12 cellular contexts compared by ENCODE assay signal in genomic region chr13:25973576-25973975, GRCh38.
A peak's percentile ranks its signal among the peaks of the same experiment; 100 is the strongest.
DNase-seq lines count a peak whose midpoint lies in the region; ATAC-seq and TF ChIP-seq lines count a peak whose summit lies in the region.
"Had no signal": no experiment of that assay in that cellular context is flagged by ENCODE, and none has a peak within 500 bp of the region (broad histone marks: within the 10 kb centered on the region; RNA-seq: fewer than 3 reads in every experiment).

No MANE protein-coding gene starts in this region.

- H3K9ac ChIP-seq in Karpas-422 (ENCODE audit: low read length) = no peak overlapping the region

- no peak for ATAC-seq in stimulated activated naive CD8-positive, alpha-beta T cell treated with anti-CD3 and anti-CD28 coated beads, Interleukin-15, Interleukin-2, amounts not matched to agents 100 U/mL and 50 U/mL, for 24 hours
- ATAC-seq in HG03196 (IDR thresholded peaks at IDR 0.05; ENCODE audit: unreplicated experiment) = no peak

- H3K27ac Mint-ChIP-seq in stimulated activated naive CD8-positive, alpha-beta T cell treated with anti-CD3 and anti-CD28 coated beads, Interleukin-15, Interleukin-2, amounts not matched to agents 100 ng/mL and 50 ng/mL, for 24 hours = peak overlapping the region; percentile 55
- peak overlapping the region; percentile 78 for H3K27ac Mint-ChIP-seq in T-helper 2 cell treated with Interferon-gamma antibody and Interleukin-4, amounts not matched to agents 5 μg/mL and 100 μg/mL, for 36 hours
- H3K27ac Mint-ChIP-seq in type B pancreatic cell = no peak overlapping the region
- H3K27ac Mint-ChIP-seq: HFFc6, immature natural killer cell had no signal

- no peaks in the 10 kb centered on the region for H3K9me2 ChIP-seq in Karpas-422 (replicated peaks; ENCODE audit: insufficient read depth, low read length)

- no peaks in the 10 kb centered on the region for H3K27me3 ChIP-seq in Karpas-422 (ENCODE audit: low read length)
- H3K27me3 ChIP-seq: right atrium auricular region had no signal

- H3K9me3 ChIP-seq in Karpas-422 (ENCODE audit: low read length) = no peaks in the 10 kb centered on the region
- H3K9me3 ChIP-seq: right atrium auricular region had no signal

- no peaks in the 10 kb centered on the region for H3K36me3 ChIP-seq in Karpas-422 (ENCODE audit: insufficient read depth, low read length)
- H3K36me3 ChIP-seq: right atrium auricular region had no signal

- no peak overlapping the region for H3K27ac ChIP-seq in Karpas-422 (ENCODE audit: low read length)
- H3K27ac ChIP-seq: right atrium auricular region had no signal

- H4K20me1 ChIP-seq in Karpas-422 (ENCODE audit: insufficient read depth, low read depth, low read length) = no peaks in the 10 kb centered on the region

- no peak overlapping the region for H3K4me3 ChIP-seq in Karpas-422 (ENCODE audit: low read length)
- H3K4me3 ChIP-seq: right atrium auricular region had no signal

- DNase-seq in stimulated activated naive CD8-positive, alpha-beta T cell treated with anti-CD3 and anti-CD28 coated beads, Interleukin-15, Interleukin-2, amounts not matched to agents 100 U/mL and 50 U/mL, for 24 hours = no peak
- no peak for DNase-seq in T-helper 2 cell treated with Interferon-gamma antibody and Interleukin-4, amounts not matched to agents 5 μg/mL and 100 μg/mL, for 36 hours (ENCODE audit: low spot score)
- peak; percentile 18 for DNase-seq in dermis blood vessel endothelial cell
- DNase-seq in type B pancreatic cell (ENCODE audit: extremely low spot score, unreplicated experiment) = no peak
- no peak for DNase-seq in Karpas-422
- DNase-seq in NCI-H345 (lab: John Stamatoyannopoulos, UW) = no peak
- DNase-seq: HFFc6, immature natural killer cell had no signal

- no peak for TF ChIP-seq CTCF in type B pancreatic cell (conservative IDR thresholded peaks at IDR 0.05)

- H2AFZ ChIP-seq in Karpas-422 (ENCODE audit: low read length) = no peak overlapping the region

- peak overlapping the region; percentile 17 for H3K4me3 Mint-ChIP-seq in stimulated activated naive CD8-positive, alpha-beta T cell treated with anti-CD3 and anti-CD28 coated beads, Interleukin-15, Interleukin-2, amounts not matched to agents 100 ng/mL and 50 ng/mL, for 24 hours
- peak overlapping the region; percentile 62 for H3K4me3 Mint-ChIP-seq in T-helper 2 cell treated with Interferon-gamma antibody and Interleukin-4, amounts not matched to agents 5 μg/mL and 100 μg/mL, for 36 hours
- peak overlapping the region; percentile 13 for H3K4me3 Mint-ChIP-seq in type B pancreatic cell
- H3K4me3 Mint-ChIP-seq: HFFc6, immature natural killer cell, neural crest cell had no signal

- H3K4me1 ChIP-seq in Karpas-422 (ENCODE audit: low read length) = no peaks in the 10 kb centered on the region
- H3K4me1 ChIP-seq: right atrium auricular region had no signal

- H3K36me3 Mint-ChIP-seq in stimulated activated naive CD8-positive, alpha-beta T cell treated with anti-CD3 and anti-CD28 coated beads, Interleukin-15, Interleukin-2, amounts not matched to agents 100 ng/mL and 50 ng/mL, for 24 hours (ENCODE audit: low read depth) = no peaks in the 10 kb centered on the region
- H3K36me3 Mint-ChIP-seq in T-helper 2 cell treated with Interferon-gamma antibody and Interleukin-4, amounts not matched to agents 5 μg/mL and 100 μg/mL, for 36 hours (ENCODE audit: low read depth) = no peaks in the 10 kb centered on the region
- H3K36me3 Mint-ChIP-seq in type B pancreatic cell = peaks cover 6% of the 10 kb centered on the region
- H3K36me3 Mint-ChIP-seq: immature natural killer cell had no signal

- peaks cover 54% of the 10 kb centered on the region for H3K4me1 Mint-ChIP-seq in stimulated activated naive CD8-positive, alpha-beta T cell treated with anti-CD3 and anti-CD28 coated beads, Interleukin-15, Interleukin-2, amounts not matched to agents 100 ng/mL and 50 ng/mL, for 24 hours (ENCODE audit: low read depth)
- peaks cover 46% of the 10 kb centered on the region for H3K4me1 Mint-ChIP-seq in T-helper 2 cell treated with Interferon-gamma antibody and Interleukin-4, amounts not matched to agents 5 μg/mL and 100 μg/mL, for 36 hours (ENCODE audit: low read depth)
- H3K4me1 Mint-ChIP-seq in type B pancreatic cell (ENCODE audit: unreplicated experiment) = peaks cover 51% of the 10 kb centered on the region

- no peak overlapping the region for H3K4me2 ChIP-seq in Karpas-422 (ENCODE audit: low read depth, low read length, poor library complexity, severe bottlenecking)

- H3K27me3 Mint-ChIP-seq in stimulated activated naive CD8-positive, alpha-beta T cell treated with anti-CD3 and anti-CD28 coated beads, Interleukin-15, Interleukin-2, amounts not matched to agents 100 ng/mL and 50 ng/mL, for 24 hours = no peaks in the 10 kb centered on the region
- H3K27me3 Mint-ChIP-seq in T-helper 2 cell treated with Interferon-gamma antibody and Interleukin-4, amounts not matched to agents 5 μg/mL and 100 μg/mL, for 36 hours (ENCODE audit: low read depth) = peaks cover 2% of the 10 kb centered on the region
- peaks cover 16% of the 10 kb centered on the region for H3K27me3 Mint-ChIP-seq in type B pancreatic cell

- H3K9me3 Mint-ChIP-seq in stimulated activated naive CD8-positive, alpha-beta T cell treated with anti-CD3 and anti-CD28 coated beads, Interleukin-15, Interleukin-2, amounts not matched to agents 100 ng/mL and 50 ng/mL, for 24 hours = no peaks in the 10 kb centered on the region
- no peaks in the 10 kb centered on the region for H3K9me3 Mint-ChIP-seq in T-helper 2 cell treated with Interferon-gamma antibody and Interleukin-4, amounts not matched to agents 5 μg/mL and 100 μg/mL, for 36 hours
- H3K9me3 Mint-ChIP-seq in type B pancreatic cell = no peaks in the 10 kb centered on the region
- H3K9me3 Mint-ChIP-seq: neural crest cell had no signal

- H3K79me2 ChIP-seq in Karpas-422 (ENCODE audit: low read length) = no peaks in the 10 kb centered on the region
